Comparison of ENCODE assay signal across 8 cellular contexts in the genomic region with DNA sequence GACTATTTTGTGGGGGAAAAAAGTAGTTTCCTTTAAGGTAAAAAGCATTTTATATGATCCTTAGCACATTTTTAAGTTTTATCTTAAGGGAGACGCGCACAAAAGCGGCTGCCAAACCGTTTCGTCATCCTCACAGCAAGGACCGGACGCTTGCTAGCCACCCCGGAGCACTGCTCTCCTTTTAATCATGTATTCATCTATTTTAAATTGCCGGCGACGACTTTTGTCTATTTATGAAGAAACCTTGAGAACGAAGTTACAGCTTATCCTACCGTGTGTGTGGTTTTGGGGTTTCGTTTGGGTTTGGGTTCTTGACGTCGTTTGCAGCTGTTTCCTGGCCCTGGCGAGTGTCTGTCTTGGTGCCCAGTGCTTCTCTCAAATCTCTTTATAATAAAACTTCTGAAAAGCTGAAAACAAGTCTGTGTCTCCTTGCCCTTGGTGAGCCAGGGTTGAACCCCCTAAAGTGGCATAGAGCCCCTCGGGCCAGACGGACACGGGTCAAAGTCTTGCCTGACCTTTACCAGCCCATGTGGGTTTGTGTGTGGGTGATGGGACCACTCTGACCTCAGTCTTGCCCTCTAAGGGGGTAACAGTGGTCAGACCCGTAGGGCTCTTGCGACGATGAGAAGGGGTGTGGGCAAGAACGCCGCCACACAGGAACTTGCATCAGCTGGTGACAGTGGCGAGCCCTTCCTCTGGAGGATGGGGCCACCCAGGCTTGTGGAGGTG.
A peak's percentile ranks its signal among the peaks of the same experiment; 100 is the strongest.
DNase-seq lines count a peak whose midpoint lies in the region; ATAC-seq lines count a peak whose summit lies in the region.

No MANE protein-coding gene starts in this region.

- peak overlapping the region; percentile 72 for H3K4me3 Mint-ChIP-seq in activated T-helper 17 cell treated with anti-CD3 and anti-CD28 coated beads, Interleukin-2, amount 50 U/mL, for 72 hours

- ATAC-seq in GM19397 (IDR thresholded peaks at IDR 0.05; ENCODE audit: unreplicated experiment) (peak; percentile 56), GM21526 (IDR thresholded peaks at IDR 0.05; ENCODE audit: low FRiP score, unreplicated experiment) (no peak)
- peak; percentile 81 for ATAC-seq in activated T-helper 17 cell treated with anti-CD3 and anti-CD28 coated beads, Interleukin-2, amount 50 U/mL, for 72 hours (replicated peaks)

- H3K27me3 Mint-ChIP-seq in activated T-helper 17 cell treated with anti-CD3 and anti-CD28 coated beads, Interleukin-2, amount 50 U/mL, for 72 hours: peaks cover 5% of the 10 kb centered on the region

- no peaks in the 10 kb centered on the region for H3K36me3 Mint-ChIP-seq in activated T-helper 17 cell treated with anti-CD3 and anti-CD28 coated beads, Interleukin-2, amount 50 U/mL, for 72 hours (ENCODE audit: low read depth)

- H3K27ac Mint-ChIP-seq in activated T-helper 17 cell treated with anti-CD3 and anti-CD28 coated beads, Interleukin-2, amount 50 U/mL, for 72 hours: peak overlapping the region; percentile 81

- DNase-seq in NAMALWA (ENCODE audit: low spot score): peak; percentile 23
- peak; percentile 32 for DNase-seq in stimulated activated CD4-positive, alpha-beta T cell treated with anti-CD3 and anti-CD28 coated beads, Interleukin-2, amount 100 ng/mL, for 4 hours (ENCODE audit: low read depth)
- DNase-seq in DMS53 treated with DMSO at 0.1 percent for 48 hours (lab: John Stamatoyannopoulos, UW; ENCODE audit: unreplicated experiment): no peak
- no peak for DNase-seq in SK-N-DZ (ENCODE audit: low spot score)
- no peak for DNase-seq in OCI-M2 (lab: John Stamatoyannopoulos, UW; ENCODE audit: unreplicated experiment)

- peaks cover 16% of the 10 kb centered on the region for H3K4me1 Mint-ChIP-seq in activated T-helper 17 cell treated with anti-CD3 and anti-CD28 coated beads, Interleukin-2, amount 50 U/mL, for 72 hours

- H3K9me3 Mint-ChIP-seq in activated T-helper 17 cell treated with anti-CD3 and anti-CD28 coated beads, Interleukin-2, amount 50 U/mL, for 72 hours: no peaks in the 10 kb centered on the region

Comparison
In these comparisons a context has a peak if more than half of its experiments do, and no peak if none do; other contexts are left out.
1. DNase-seq: peak in NAMALWA (single experiment) and stimulated activated CD4-positive, alpha-beta T cell treated with anti-CD3 and anti-CD28 coated beads, Interleukin-2, amount 100 ng/mL, for 4 hours (single experiment); none in DMS53 treated with DMSO at 0.1 percent for 48 hours (single experiment), SK-N-DZ (single experiment) and OCI-M2 (single experiment).